Comparison of ENCODE assay signal across 14 cellular contexts in the genomic region with DNA sequence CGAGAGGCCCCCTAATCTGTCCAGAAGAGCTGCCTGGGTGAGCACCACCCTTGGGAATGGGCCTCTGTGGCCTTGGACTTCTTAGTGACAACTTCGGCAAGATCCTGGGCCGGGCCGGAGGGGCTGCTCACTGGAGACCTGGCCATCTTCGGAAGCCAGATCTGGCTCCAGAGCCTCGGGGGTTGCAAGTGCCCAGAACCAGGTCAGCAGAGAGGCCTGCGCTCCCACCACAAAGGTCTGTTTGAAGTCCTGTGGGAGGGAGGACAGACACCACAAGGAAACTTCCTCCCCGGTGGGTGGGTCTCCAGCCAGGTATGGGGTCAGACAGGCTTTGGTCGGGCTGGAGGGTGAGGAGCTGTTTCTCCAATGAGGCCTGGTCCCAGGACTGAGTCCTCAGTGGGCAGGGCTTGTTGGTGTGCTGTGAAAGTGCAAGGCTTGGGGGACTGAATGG.
DNase-seq lines count a peak whose midpoint lies in the region; ATAC-seq and TF ChIP-seq lines count a peak whose summit lies in the region.
"Had no signal": no experiment of that assay in that cellular context is flagged by ENCODE, and none has a peak within 500 bp of the region (broad histone marks: within the 10 kb centered on the region; RNA-seq: fewer than 3 reads in every experiment).

No MANE protein-coding gene starts in this region.

- no peak for TF ChIP-seq CTCF in RWPE1 (conservative IDR thresholded peaks at IDR 0.05; ENCODE audit: low read depth)
- no peak for TF ChIP-seq CTCF in lower lobe of right lung (IDR thresholded peaks at IDR 0.05)
- TF ChIP-seq CTCF in spleen (IDR thresholded peaks at IDR 0.05 in 8 of 11, conservative IDR thresholded peaks at IDR 0.05 in 3 of 11): no peak

- no peak for TF ChIP-seq POLR2A in spleen (IDR thresholded peaks at IDR 0.05)

- intact Hi-C loops in lower lobe of right lung (cut with DNase I): no loop called here
- intact Hi-C loops in spleen (cut with DNase I; ENCODE audit: low total_unique reads): no loop called here

- H3K4me3 ChIP-seq in lower lobe of right lung (peak overlapping the region; percentile 58), spleen (no peak overlapping the region)
- H3K4me3 ChIP-seq: K562 had no signal

- H3K27me3 Mint-ChIP-seq in activated T-cell treated with anti-CD3 and anti-CD28 coated beads, Interleukin-2, amount 50 U/mL, for 72 hours (ENCODE audit: low read depth): peaks cover 33% of the 10 kb centered on the region

- DNase-seq in ELF-1 (ENCODE audit: low read depth, low spot score) (peak; percentile 58), RWPE1 (ENCODE audit: low spot score) (no peak), lower lobe of right lung (no peak), spleen (no peak), NCI-H2171 (lab: John Stamatoyannopoulos, UW) (no peak), COLO668 (lab: John Stamatoyannopoulos, UW; ENCODE audit: unreplicated experiment) (no peak)
- no peak for DNase-seq in activated T-cell treated with anti-CD3 and anti-CD28 coated beads, Interleukin-2, amount 50 U/mL, for 72 hours
- DNase-seq: activated naive CD4-positive, alpha-beta T cell treated with anti-CD3 and anti-CD28 coated beads for 36 hours; AML-193; DND-41; nucleus accumbens had no signal

- H3K9me3 ChIP-seq in lower lobe of right lung: no peaks in the 10 kb centered on the region
- H3K9me3 ChIP-seq in spleen: no peaks in the 10 kb centered on the region

- H3K36me3 Mint-ChIP-seq in activated T-cell treated with anti-CD3 and anti-CD28 coated beads, Interleukin-2, amount 50 U/mL, for 72 hours (ENCODE audit: insufficient read depth in 2 of 2): no peaks in the 10 kb centered on the region

- peak overlapping the region; percentile 84 for H3K27ac ChIP-seq in RWPE1
- peak overlapping the region; percentile 89 for H3K27ac ChIP-seq in lower lobe of right lung
- peak overlapping the region in 7 of 8 donors; percentile 69 to 87 (median 80) for H3K27ac ChIP-seq in spleen
- H3K27ac ChIP-seq: cardiac muscle cell had no signal

- no peaks in the 10 kb centered on the region for H3K4me1 Mint-ChIP-seq in activated T-cell treated with anti-CD3 and anti-CD28 coated beads, Interleukin-2, amount 50 U/mL, for 72 hours (ENCODE audit: low read depth)

- POLR2A ChIA-PET in RWPE1 (lab: Yijun Ruan, JAX; ENCODE audit: low non-redundant PET): no interaction called here

- CTCF ChIA-PET in RWPE1 (lab: Yijun Ruan, JAX): interaction anchor here (0.5 to 1.8 kb wide), 2 partner anchors 192 to 199 kb away, joined by 4 to 7 read pairs; no protein-coding TSS in a partner anchor

- H3K4me1 ChIP-seq in lower lobe of right lung (peaks cover 94% of the 10 kb centered on the region), spleen (peaks cover 21 to 84% (median 58%) of the 10 kb centered on the region in 6 donors)

- no peak for ATAC-seq in lower lobe of right lung
- no peak for ATAC-seq in GM18498 (IDR thresholded peaks at IDR 0.05; ENCODE audit: unreplicated experiment)
- no peak for ATAC-seq in activated T-cell treated with anti-CD3 and anti-CD28 coated beads, Interleukin-2, amount 50 U/mL, for 72 hours (replicated peaks in 1 of 2)

- H3K27me3 ChIP-seq in lower lobe of right lung (ENCODE audit: low read depth) (no peaks in the 10 kb centered on the region), spleen (replicated peaks in 1 of 7) (peaks cover 0 to 31% (median 0%) of the 10 kb centered on the region in 7 donors)
- H3K27me3 ChIP-seq: cardiac muscle cell had no signal

- no peak overlapping the region for H3K27ac Mint-ChIP-seq in activated T-cell treated with anti-CD3 and anti-CD28 coated beads, Interleukin-2, amount 50 U/mL, for 72 hours
- H3K27ac Mint-ChIP-seq: activated naive CD4-positive, alpha-beta T cell treated with anti-CD3 and anti-CD28 coated beads for 36 hours had no signal

- H3K36me3 ChIP-seq in lower lobe of right lung (no peaks in the 10 kb centered on the region), spleen (no peaks in the 10 kb centered on the region)
- H3K36me3 ChIP-seq: cardiac muscle cell had no signal

- no peaks in the 10 kb centered on the region for H3K9me3 Mint-ChIP-seq in activated T-cell treated with anti-CD3 and anti-CD28 coated beads, Interleukin-2, amount 50 U/mL, for 72 hours
- H3K9me3 Mint-ChIP-seq: activated naive CD4-positive, alpha-beta T cell treated with anti-CD3 and anti-CD28 coated beads for 36 hours had no signal

- H3K4me3 Mint-ChIP-seq in activated T-cell treated with anti-CD3 and anti-CD28 coated beads, Interleukin-2, amount 50 U/mL, for 72 hours: no peak overlapping the region

- WGBS in spleen, 5 donors: 87 to 97% (median 92%) methylated on average over 4 to 9 of the region's 9 CpGs
